ENCODE assay signal across 1 cellular context in genomic region chr15:72781621-72782020, GRCh38.
A peak's percentile ranks its signal among the peaks of the same experiment; 100 is the strongest.
TF ChIP-seq lines count a peak whose summit lies in the region.

No MANE protein-coding gene starts in this region.

TF ChIP-seq in H1, 55 proteins besides CTCF, POLR2A, EP300 and RAD21:
- TF ChIP-seq SRF (IDR thresholded peaks at IDR 0.05; ENCODE audit: low read depth, low read length) (peak; percentile 44; the same call in 1 of the 2 replicates), NRF1 (IDR thresholded peaks at IDR 0.05; ENCODE audit: low read depth, low read length) (no peak)
TF ChIP-seq in H1: peak in this region for 1.
